Comparison of ENCODE assay signal across 20 cellular contexts in genomic region chr2:203741566-203741965, GRCh38. TPM values are rescaled to one million over a fixed set of nuclear protein-coding genes. Genes with fewer than 3 reads are reported as not detected.
DNase-seq lines count a peak whose midpoint lies in the region; ATAC-seq, FAIRE-seq and TF ChIP-seq lines count a peak whose summit lies in the region.
"Had no signal": no experiment of that assay in that cellular context is flagged by ENCODE, and none has a peak within 500 bp of the region (broad histone marks: within the 10 kb centered on the region; RNA-seq: fewer than 3 reads in every experiment).

No MANE protein-coding gene starts in this region.

- peak overlapping the region; percentile 51 for H3K4me3 Mint-ChIP-seq in activated naive CD4-positive, alpha-beta T cell treated with anti-CD3 and anti-CD28 coated beads, Interleukin-2, amount 10 ng/mL, durations not matched to agents 7 days and 5 days
- peak overlapping the region; percentile 87 for H3K4me3 Mint-ChIP-seq in T-helper 17 cell
- H3K4me3 Mint-ChIP-seq in effector memory CD8-positive, alpha-beta T cell, result peak overlapping the region; percentile 17 to 61
- H3K4me3 Mint-ChIP-seq: stimulated activated naive B cell treated with anti-CD40 and anti-IgM and Interleukin-4, amounts not matched to agents 10 μg/mL and 1 μg/mL and 100 μg/mL, for 72 hours had no signal

- ATAC-seq in T-helper 17 cell, result peak; percentile 48
- peak; percentile 55 for ATAC-seq in effector memory CD8-positive, alpha-beta T cell (replicated peaks)
- ATAC-seq in upper lobe of right lung, result no peak
- ATAC-seq: K562 had no signal

- H3K9me3 ChIP-seq in T-helper 17 cell (ENCODE audit: control insufficient read depth, low read length, poor library complexity, severe bottlenecking) (no peaks in the 10 kb centered on the region), upper lobe of right lung (no peaks in the 10 kb centered on the region)
- H3K9me3 ChIP-seq: ascending aorta, colonic mucosa, left ventricle myocardium inferior had no signal

- no peak for FAIRE-seq in urothelium cell line (lab: Jason Lieb, UNC)
- FAIRE-seq: frontal cortex, H1, K562 had no signal

- no peaks in the 10 kb centered on the region for H3K36me3 ChIP-seq in upper lobe of right lung
- H3K36me3 ChIP-seq: ascending aorta, colonic mucosa, left ventricle myocardium inferior had no signal

- DNase-seq in activated naive CD4-positive, alpha-beta T cell treated with anti-CD3 and anti-CD28 coated beads, Interleukin-2, amount 10 ng/mL, durations not matched to agents 7 days and 5 days, result peak; percentile 37
- no peak for DNase-seq in activated naive CD4-positive, alpha-beta T cell treated with anti-CD3 and anti-CD28 coated beads, Interleukin-2, amount 50 U/mL, for 16 hours
- no peak for DNase-seq in T-helper 17 cell
- DNase-seq in effector memory CD8-positive, alpha-beta T cell, result no peak
- DNase-seq in upper lobe of right lung, result no peak
- no peak for DNase-seq in stimulated activated CD4-positive, alpha-beta T cell treated with anti-CD3 and anti-CD28 coated beads, Interleukin-4, amount 100 ng/mL, for 24 hours
- no peak for DNase-seq in hypothalamus (lab: John Stamatoyannopoulos, UW)
- DNase-seq in urothelium cell line (ENCODE audit: low spot score), result no peak
- DNase-seq: activated CD4-positive, CD25-positive, alpha-beta regulatory T cell; colonic mucosa; left ventricle myocardium inferior; NCI-H1105 treated with DMSO at 0.1 percent for 48 hours; NCI-H2171; RPMI8226; stimulated activated naive B cell treated with anti-CD40 and anti-IgM and Interleukin-4, amounts not matched to agents 10 μg/mL and 1 μg/mL and 100 μg/mL, for 72 hours had no signal

- H3K4me1 ChIP-seq in upper lobe of right lung, result peaks cover 12% of the 10 kb centered on the region
- H3K4me1 ChIP-seq: colonic mucosa, left ventricle myocardium inferior had no signal

- no peaks in the 10 kb centered on the region for H3K27me3 ChIP-seq in upper lobe of right lung
- H3K27me3 ChIP-seq: ascending aorta, colonic mucosa had no signal

- H3K36me3 Mint-ChIP-seq in activated naive CD4-positive, alpha-beta T cell treated with anti-CD3 and anti-CD28 coated beads, Interleukin-2, amount 10 ng/mL, durations not matched to agents 7 days and 5 days, result peaks cover 68% of the 10 kb centered on the region
- H3K36me3 Mint-ChIP-seq in T-helper 17 cell (ENCODE audit: low read depth), result peaks cover 5% of the 10 kb centered on the region
- H3K36me3 Mint-ChIP-seq in effector memory CD8-positive, alpha-beta T cell (ENCODE audit: insufficient read depth), result peaks cover 16% of the 10 kb centered on the region
- H3K36me3 Mint-ChIP-seq: stimulated activated naive B cell treated with anti-CD40 and anti-IgM and Interleukin-4, amounts not matched to agents 10 μg/mL and 1 μg/mL and 100 μg/mL, for 72 hours had no signal

- CTCF ChIA-PET in activated naive CD4-positive, alpha-beta T cell treated with anti-CD3 and anti-CD28 coated beads, Interleukin-2, amount 10 ng/mL, durations not matched to agents 7 days and 5 days (lab: Charles Lee), result interaction anchor here (1.3 to 3.1 kb wide), 13 partner anchors 7 to 168 kb away, joined by 3 to 22 read pairs (median 7); partner anchors contain the start of gene CD28

- H3K4me1 Mint-ChIP-seq in activated naive CD4-positive, alpha-beta T cell treated with anti-CD3 and anti-CD28 coated beads, Interleukin-2, amount 10 ng/mL, durations not matched to agents 7 days and 5 days, result peaks cover 80% of the 10 kb centered on the region
- H3K4me1 Mint-ChIP-seq in T-helper 17 cell, result peaks cover 59% of the 10 kb centered on the region
- peaks cover 39 to 52% of the 10 kb centered on the region in 2 donors for H3K4me1 Mint-ChIP-seq in effector memory CD8-positive, alpha-beta T cell (ENCODE audit: low read depth in 2 of 2)

- peaks cover 12% of the 10 kb centered on the region for H3K9me3 Mint-ChIP-seq in activated naive CD4-positive, alpha-beta T cell treated with anti-CD3 and anti-CD28 coated beads, Interleukin-2, amount 10 ng/mL, durations not matched to agents 7 days and 5 days
- peaks cover 0 to 5% of the 10 kb centered on the region in 2 donors for H3K9me3 Mint-ChIP-seq in effector memory CD8-positive, alpha-beta T cell

- peak overlapping the region; percentile 97 for H3K27ac Mint-ChIP-seq in activated naive CD4-positive, alpha-beta T cell treated with anti-CD3 and anti-CD28 coated beads, Interleukin-2, amount 10 ng/mL, durations not matched to agents 7 days and 5 days
- peak overlapping the region; percentile 90 for H3K27ac Mint-ChIP-seq in T-helper 17 cell
- peak overlapping the region; percentile 61 to 92 for H3K27ac Mint-ChIP-seq in effector memory CD8-positive, alpha-beta T cell
- H3K27ac Mint-ChIP-seq: progenitor cell of endocrine pancreas; stimulated activated naive B cell treated with anti-CD40 and anti-IgM and Interleukin-4, amounts not matched to agents 10 μg/mL and 1 μg/mL and 100 μg/mL, for 72 hours had no signal

- no peak for TF ChIP-seq CTCF in upper lobe of right lung (IDR thresholded peaks at IDR 0.05)

- H3K27me3 Mint-ChIP-seq in activated naive CD4-positive, alpha-beta T cell treated with anti-CD3 and anti-CD28 coated beads, Interleukin-2, amount 10 ng/mL, durations not matched to agents 7 days and 5 days, result no peaks in the 10 kb centered on the region
- no peaks in the 10 kb centered on the region for H3K27me3 Mint-ChIP-seq in T-helper 17 cell
- no peaks in the 10 kb centered on the region for H3K27me3 Mint-ChIP-seq in effector memory CD8-positive, alpha-beta T cell
- H3K27me3 Mint-ChIP-seq: progenitor cell of endocrine pancreas had no signal

- no peak overlapping the region for H3K4me3 ChIP-seq in upper lobe of right lung
- H3K4me3 ChIP-seq: ascending aorta, colonic mucosa, K562, left ventricle myocardium inferior had no signal

- intact Hi-C loops in upper lobe of right lung (cut with DNase I), result no loop called here

- peak overlapping the region; percentile 30 for H3K27ac ChIP-seq in upper lobe of right lung
- H3K27ac ChIP-seq: ascending aorta, colonic mucosa, left ventricle myocardium inferior had no signal

RNA-seq across cellular contexts. Expression of gene CD28, which starts 35.1 kb away (rescaled TPM):
- total RNA-seq in T-helper 17 cell (100 to 1,000 TPM; 174 to 177 TPM), upper lobe of right lung (2.5 TPM)
- total RNA-seq: H1, progenitor cell of endocrine pancreas had no signal

Comparison
In these comparisons a context has a peak if more than half of its experiments do, and no peak if none do; other contexts are left out.
1. RNA of gene CD28, which starts 35.1 kb away (total RNA-seq): 174 to 177 TPM in T-helper 17 cell; 2.5 TPM in upper lobe of right lung (single experiment); every median in the first group is over 10 times any median in the second.
2. Peak in every context shown above with its lines, with median percentiles within 50 percentile points of each other: H3K27ac Mint-ChIP-seq and H3K4me3 Mint-ChIP-seq.